ENCODE assay signal across 8 cellular contexts in genomic region chr19:33235269-33235995, GRCh38. TPM values are rescaled to one million over a fixed set of nuclear protein-coding genes. Genes with fewer than 3 reads are reported as not detected.
DNase-seq lines count a peak whose midpoint lies in the region; ATAC-seq and TF ChIP-seq lines count a peak whose summit lies in the region.
"Had no signal": no experiment of that assay in that cellular context is flagged by ENCODE, and none has a peak within 500 bp of the region (broad histone marks: within the 10 kb centered on the region; RNA-seq: fewer than 3 reads in every experiment).

No MANE protein-coding gene starts in this region.

- no peak overlapping the region for H3K4me3 Mint-ChIP-seq in activated naive CD8-positive, alpha-beta T cell treated with anti-CD3 and anti-CD28 coated beads, Interleukin-2, amount 50 U/mL, for 24 hours
- H3K4me3 Mint-ChIP-seq: stimulated activated naive CD8-positive, alpha-beta T cell treated with anti-CD3 and anti-CD28 coated beads, Interleukin-15, Interleukin-2, amounts not matched to agents 100 ng/mL and 50 ng/mL, for 24 hours had no signal

- intact Hi-C loops in left cardiac atrium (cut with DNase I) (loop anchor here (2.0 to 10.0 kb wide), 3 partner anchors 171 to 539 kb away; no protein-coding TSS in a partner anchor), sigmoid colon (cut with DNase I) (loop anchor here (2.0 to 10.0 kb wide), 3 partner anchors 67 to 539 kb away; partner anchors contain the start of gene CEBPA)

- H3K9me3 ChIP-seq in sigmoid colon, result no peaks in the 10 kb centered on the region

- WGBS in sigmoid colon, 2 donors, result 39 to 53% methylated on average over 30 of the region's 30 CpGs

- no peak for TF ChIP-seq EP300 in sigmoid colon (IDR thresholded peaks at IDR 0.05)

- peaks cover 3% of the 10 kb centered on the region for H3K4me1 Mint-ChIP-seq in activated naive CD8-positive, alpha-beta T cell treated with anti-CD3 and anti-CD28 coated beads, Interleukin-2, amount 50 U/mL, for 24 hours

- H3K4me1 ChIP-seq in sigmoid colon, result no peaks in the 10 kb centered on the region

- H3K4me3 ChIP-seq in LNCaP clone FGC (ENCODE audit: low read depth, low read length) (no peak overlapping the region), sigmoid colon (no peak overlapping the region)

- H3K27me3 Mint-ChIP-seq in activated naive CD8-positive, alpha-beta T cell treated with anti-CD3 and anti-CD28 coated beads, Interleukin-2, amount 50 U/mL, for 24 hours, result peaks cover 10% of the 10 kb centered on the region

- TF ChIP-seq CTCF in GM12872 (IDR thresholded peaks at IDR 0.05; ENCODE audit: insufficient read depth, low read depth, low read length) (peak; percentile 91), LNCaP clone FGC (IDR thresholded peaks at IDR 0.05; ENCODE audit: control insufficient read depth, extremely low read depth, insufficient read depth) (peak; percentile 88), sigmoid colon (IDR thresholded peaks at IDR 0.05) (peak; percentile 76 to 90 (median 84))

- no peak overlapping the region for H3K27ac Mint-ChIP-seq in activated naive CD8-positive, alpha-beta T cell treated with anti-CD3 and anti-CD28 coated beads, Interleukin-2, amount 50 U/mL, for 24 hours
- H3K27ac Mint-ChIP-seq: stimulated activated naive CD8-positive, alpha-beta T cell treated with anti-CD3 and anti-CD28 coated beads, Interleukin-15, Interleukin-2, amounts not matched to agents 100 ng/mL and 50 ng/mL, for 24 hours had no signal

- no peak overlapping the region for H3K27ac ChIP-seq in sigmoid colon

- TF ChIP-seq POLR2A in sigmoid colon (IDR thresholded peaks at IDR 0.05), result no peak

- peaks cover 0 to 23% (median 12%) of the 10 kb centered on the region in 3 donors for H3K27me3 ChIP-seq in sigmoid colon

- no peaks in the 10 kb centered on the region for H3K36me3 ChIP-seq in sigmoid colon

- no peaks in the 10 kb centered on the region for H3K36me3 Mint-ChIP-seq in activated naive CD8-positive, alpha-beta T cell treated with anti-CD3 and anti-CD28 coated beads, Interleukin-2, amount 50 U/mL, for 24 hours (ENCODE audit: low read depth)

- peak; percentile 76 for DNase-seq in H4 (ENCODE audit: low spot score)
- peak; percentile 41 for DNase-seq in LNCaP clone FGC (ENCODE audit: low read depth)
- DNase-seq in SW 1271 (lab: John Stamatoyannopoulos, UW), result peak; percentile 38 to 47
- DNase-seq in activated naive CD8-positive, alpha-beta T cell treated with anti-CD3 and anti-CD28 coated beads, Interleukin-2, amount 50 U/mL, for 24 hours, result peak; percentile 81
- peak; percentile 81 for DNase-seq in left cardiac atrium
- peak; percentile 85 for DNase-seq in sigmoid colon

- no peaks in the 10 kb centered on the region for H3K9me3 Mint-ChIP-seq in activated naive CD8-positive, alpha-beta T cell treated with anti-CD3 and anti-CD28 coated beads, Interleukin-2, amount 50 U/mL, for 24 hours
- H3K9me3 Mint-ChIP-seq: stimulated activated naive CD8-positive, alpha-beta T cell treated with anti-CD3 and anti-CD28 coated beads, Interleukin-15, Interleukin-2, amounts not matched to agents 100 ng/mL and 50 ng/mL, for 24 hours had no signal

- peak; percentile 77 for ATAC-seq in activated naive CD8-positive, alpha-beta T cell treated with anti-CD3 and anti-CD28 coated beads, Interleukin-2, amount 50 U/mL, for 24 hours
- peak; percentile 66 to 75 for ATAC-seq in left cardiac atrium

RNA-seq across cellular contexts. Expression of gene SLC7A10, which starts 9.8 kb away (rescaled TPM):
- total RNA-seq in H4 (2014; rRNA removed; shearing (Covaris generic)), result not detected in 2 replicates
- 1 to 10 TPM in 1 of 2 donors, under 1 TPM in 1; 0.58 to 4.0 TPM for total RNA-seq in left cardiac atrium
- 1 to 10 TPM in 1 of 4 donors, under 1 TPM in 1, not detected in 2; 0.27 to 1.1 TPM for total RNA-seq in sigmoid colon
- polyA plus RNA-seq in sigmoid colon, result 1 to 10 TPM in 1 of 3 donors, not detected in 2; 1.4 TPM

RNA-seq across cellular contexts. Expression of gene LRP3, which starts 41.3 kb away (rescaled TPM):
- 11.7 and 17.0 TPM in 2 replicates for total RNA-seq in H4 (2014; rRNA removed; shearing (Covaris generic))
- total RNA-seq in left cardiac atrium (10 to 100 TPM; 16.2 to 22.1 TPM), sigmoid colon (10 to 100 TPM; 17.1 to 31.5 (median 21.8) TPM)
- polyA plus RNA-seq in sigmoid colon, result 10 to 100 TPM in 1 of 3 donors, 1 to 10 TPM in 2; 3.9 to 10.3 (median 9.6) TPM
